In genomic region chr19:21767065-21767800, GRCh38 we compare ENCODE assay signal across 8 cellular contexts. TPM values are rescaled to one million over a fixed set of nuclear protein-coding genes. Genes with fewer than 3 reads are reported as not detected.
A peak's percentile ranks its signal among the peaks of the same experiment; 100 is the strongest.
DNase-seq lines count a peak whose midpoint lies in the region; ATAC-seq and TF ChIP-seq lines count a peak whose summit lies in the region.

TSS of gene ZNF100 (minus strand) at chr19:21767579. CDS start at chr19:21767429, 150 bp downstream.

- intact Hi-C loops in mucosa of descending colon (cut with DNase I, micrococcal nuclease), result no loop called here

- H3K4me3 ChIP-seq in epithelial cell of proximal tubule (ENCODE audit: low read depth, low read length) (peak within 1 kb of the TSS; percentile 97), mucosa of descending colon (peak within 1 kb of the TSS; percentile 51)

- ATAC-seq in GM21526 (IDR thresholded peaks at IDR 0.05; ENCODE audit: low FRiP score, unreplicated experiment) (peak; percentile 89), mucosa of descending colon (peak; percentile 98)

- DNase-seq in DMS 273 (lab: John Stamatoyannopoulos, UW; ENCODE audit: unreplicated experiment) (peak; percentile 98), HuH-7 (ENCODE audit: low spot score) (peak; percentile 87), OCI-M1 (lab: John Stamatoyannopoulos, UW) (peak; percentile 99), activated T-cell treated with anti-CD3 and anti-CD28 coated beads for 24 hours (ENCODE audit: low read depth) (peak; percentile 86), epithelial cell of proximal tubule (ENCODE audit: low read depth) (peak; percentile 63), mucosa of descending colon (peak; percentile 91 to 96 (median 93))
- peak; percentile 63 to 75 for DNase-seq in stimulated activated CD8-positive, alpha-beta memory T cell treated with anti-CD3 and anti-CD28 coated beads, Interleukin-4, amount 100 ng/mL, for 1 hour (ENCODE audit: low read depth in 2 of 2, low spot score in 1 of 2)

- H3K9me3 ChIP-seq in mucosa of descending colon, result no peaks in the 10 kb centered on the region

- no peaks in the 10 kb centered on the region for H3K4me1 ChIP-seq in mucosa of descending colon (ENCODE audit: low read depth)

- H3K36me3 ChIP-seq in mucosa of descending colon (ENCODE audit: low read depth), result no peaks in the 10 kb centered on the region

- TF ChIP-seq CTCF in epithelial cell of proximal tubule (conservative IDR thresholded peaks at IDR 0.05; ENCODE audit: low read depth, low read length) (peak; percentile 7), mucosa of descending colon (IDR thresholded peaks at IDR 0.05) (no peak)

RNA-seq across cellular contexts. Expression of gene ZNF100, which starts in this region (rescaled TPM):
- total RNA-seq in epithelial cell of proximal tubule, result 6.9 and 10.1 TPM in 2 replicates
- 10 to 100 TPM in 2 of 3 donors, 1 to 10 TPM in 1; 6.3 to 13.3 (median 10.9) TPM for total RNA-seq in mucosa of descending colon

Comparison
In these comparisons a context has a peak if more than half of its experiments do, and no peak if none do; other contexts are left out.
1. Peak in every context shown above with its lines: DNase-seq, ATAC-seq and H3K4me3 ChIP-seq.